ENCODE assay signal across 9 cellular contexts in genomic region chr10:88064608-88065383, GRCh38.
DNase-seq lines count a peak whose midpoint lies in the region; ATAC-seq and TF ChIP-seq lines count a peak whose summit lies in the region.
"Had no signal": no experiment of that assay in that cellular context is flagged by ENCODE, and none has a peak within 500 bp of the region (broad histone marks: within the 10 kb centered on the region; RNA-seq: fewer than 3 reads in every experiment).

No MANE protein-coding gene starts in this region.

- ATAC-seq in GM18505 (IDR thresholded peaks at IDR 0.05; ENCODE audit: unreplicated experiment) (peak; percentile 52), GM21737 (IDR thresholded peaks at IDR 0.05; ENCODE audit: unreplicated experiment) (peak; percentile 49), foreskin keratinocyte (no peak)
- peak; percentile 80 for ATAC-seq in activated naive CD8-positive, alpha-beta T cell treated with anti-CD3 and anti-CD28 coated beads, Interleukin-2, amount 10 ng/mL, durations not matched to agents 7 days and 5 days (ENCODE audit: low read depth)
- peak; percentile 92 to 93 for ATAC-seq in naive thymus-derived CD8-positive, alpha-beta T cell

- H3K9me3 Mint-ChIP-seq in activated naive CD8-positive, alpha-beta T cell treated with anti-CD3 and anti-CD28 coated beads, Interleukin-2, amount 10 ng/mL, durations not matched to agents 7 days and 5 days = peaks cover 9% of the 10 kb centered on the region
- peaks cover 0 to 21% (median 0%) of the 10 kb centered on the region in 9 donors for H3K9me3 Mint-ChIP-seq in naive thymus-derived CD8-positive, alpha-beta T cell

- POLR2A ChIA-PET in activated naive CD8-positive, alpha-beta T cell treated with anti-CD3 and anti-CD28 coated beads, Interleukin-2, amount 10 ng/mL, durations not matched to agents 7 days and 5 days (lab: Charles Lee) = interaction anchor here (1.0 to 1.7 kb wide), 3 partner anchors 12 to 202 kb away, joined by 4 to 6 read pairs (median 6); no protein-coding TSS in a partner anchor
- POLR2A ChIA-PET in naive thymus-derived CD8-positive, alpha-beta T cell (lab: Charles Lee) = interaction anchor here (1.4 to 7.6 kb wide), 3 partner anchors 17 to 202 kb away, joined by 5 to 65 read pairs (median 7); partner anchors contain the start of genes KLLN and PTEN

- peaks cover 2% of the 10 kb centered on the region for H3K27me3 ChIP-seq in foreskin keratinocyte

- H3K27ac ChIP-seq in foreskin keratinocyte = no peak overlapping the region

- TF ChIP-seq POLR2A in GM18505 (IDR thresholded peaks at IDR 0.05; ENCODE audit: borderline replicate concordance, extremely low read depth, insufficient read depth, insufficient read length) = no peak

- no peak for TF ChIP-seq CTCF in foreskin keratinocyte (conservative IDR thresholded peaks at IDR 0.05)

- no peaks in the 10 kb centered on the region for H3K4me1 ChIP-seq in foreskin keratinocyte

- DNase-seq in LHCN-M2 (ENCODE audit: low read depth) (peak; percentile 43), iPS-NIHi7 (ENCODE audit: extremely low spot score) (no peak), foreskin keratinocyte (no peak), NCI-H1930 (lab: John Stamatoyannopoulos, UW) (no peak)
- DNase-seq in activated naive CD8-positive, alpha-beta T cell treated with anti-CD3 and anti-CD28 coated beads, Interleukin-2, amount 10 ng/mL, durations not matched to agents 7 days and 5 days = no peak
- peak in 8 of 10 donors; percentile 40 to 91 (median 74) for DNase-seq in naive thymus-derived CD8-positive, alpha-beta T cell
- DNase-seq: activated B cell treated with CpG ODN at 0.5 μM for 24 hours had no signal

- peaks cover 12% of the 10 kb centered on the region for H3K36me3 Mint-ChIP-seq in activated naive CD8-positive, alpha-beta T cell treated with anti-CD3 and anti-CD28 coated beads, Interleukin-2, amount 10 ng/mL, durations not matched to agents 7 days and 5 days
- H3K36me3 Mint-ChIP-seq in naive thymus-derived CD8-positive, alpha-beta T cell = no peaks in the 10 kb centered on the region

- H3K27me3 Mint-ChIP-seq in activated naive CD8-positive, alpha-beta T cell treated with anti-CD3 and anti-CD28 coated beads, Interleukin-2, amount 10 ng/mL, durations not matched to agents 7 days and 5 days = no peaks in the 10 kb centered on the region
- no peaks in the 10 kb centered on the region for H3K27me3 Mint-ChIP-seq in naive thymus-derived CD8-positive, alpha-beta T cell
- H3K27me3 Mint-ChIP-seq: activated B cell treated with CpG ODN at 0.5 μM for 24 hours had no signal

- H3K27ac Mint-ChIP-seq in activated naive CD8-positive, alpha-beta T cell treated with anti-CD3 and anti-CD28 coated beads, Interleukin-2, amount 10 ng/mL, durations not matched to agents 7 days and 5 days = peak overlapping the region; percentile 58
- peak overlapping the region; percentile 83 to 99 (median 96) for H3K27ac Mint-ChIP-seq in naive thymus-derived CD8-positive, alpha-beta T cell

- peaks cover 51% of the 10 kb centered on the region for H3K4me1 Mint-ChIP-seq in activated naive CD8-positive, alpha-beta T cell treated with anti-CD3 and anti-CD28 coated beads, Interleukin-2, amount 10 ng/mL, durations not matched to agents 7 days and 5 days
- H3K4me1 Mint-ChIP-seq in naive thymus-derived CD8-positive, alpha-beta T cell = peaks cover 46 to 79% (median 76%) of the 10 kb centered on the region in 4 donors

- no peak overlapping the region for H3K4me3 Mint-ChIP-seq in activated naive CD8-positive, alpha-beta T cell treated with anti-CD3 and anti-CD28 coated beads, Interleukin-2, amount 10 ng/mL, durations not matched to agents 7 days and 5 days
- H3K4me3 Mint-ChIP-seq in naive thymus-derived CD8-positive, alpha-beta T cell = peak overlapping the region in 8 of 10 donors; percentile 23 to 75 (median 72)
- H3K4me3 Mint-ChIP-seq: activated B cell treated with CpG ODN at 0.5 μM for 24 hours had no signal

Comparison
In these comparisons a context has a peak if more than half of its experiments do, and no peak if none do; other contexts are left out.
1. DNase-seq: peak in LHCN-M2 (single experiment) and naive thymus-derived CD8-positive, alpha-beta T cell (8 of 10); none in activated naive CD8-positive, alpha-beta T cell treated with anti-CD3 and anti-CD28 coated beads, Interleukin-2, amount 10 ng/mL, durations not matched to agents 7 days and 5 days (single experiment), iPS-NIHi7 (single experiment), foreskin keratinocyte (0 of 2) and NCI-H1930 (0 of 2).